Comparison of ENCODE assay signal across 21 cellular contexts in genomic region chr11:104610597-104610996, GRCh38.
DNase-seq lines count a peak whose midpoint lies in the region; ATAC-seq, FAIRE-seq and TF ChIP-seq lines count a peak whose summit lies in the region.
"Had no signal": no experiment of that assay in that cellular context is flagged by ENCODE, and none has a peak within 500 bp of the region (broad histone marks: within the 10 kb centered on the region; RNA-seq: fewer than 3 reads in every experiment).

No MANE protein-coding gene starts in this region.

- H2AK5ac ChIP-seq in IMR-90 (ENCODE audit: low read depth, low read length): no peak overlapping the region

- H3K9me3 ChIP-seq in A549 (no peaks in the 10 kb centered on the region), IMR-90 (ENCODE audit: control insufficient read depth, insufficient read depth, low read length) (no peaks in the 10 kb centered on the region), K562 (replicated peaks; ENCODE audit: control insufficient read depth, insufficient read depth, low read depth, low read length) (no peaks in the 10 kb centered on the region)
- H3K9me3 ChIP-seq: Caco-2 had no signal

- no peak overlapping the region for H3K18ac ChIP-seq in IMR-90 (ENCODE audit: low read depth, low read length)

- no peak overlapping the region for H2AK9ac ChIP-seq in IMR-90 (replicated peaks; ENCODE audit: low read depth, low read length, poor library complexity)

- CTCF ChIA-PET in A549 (lab: Yijun Ruan, JAX) (no interaction called here), IMR-90 (lab: Yijun Ruan, JAX) (no interaction called here), K562 (lab: Yijun Ruan, JAX; ENCODE audit: low intra/inter-chr PET ratio) (no interaction called here)

- BruUV-seq in IMR-90 (replicated peaks; lab: Mats Ljungman, UMichigan) (no TSS peak), K562 (replicated peaks; lab: Mats Ljungman, UMichigan) (no TSS peak)

- DNase-seq in A549 (ENCODE audit: low read depth in 1 of 2, low spot score in 1 of 2) (no peak), IMR-90 (no peak), K562 (ENCODE audit: extremely low read depth in 1 of 4, low spot score in 3 of 4) (no peak), HUDEP-2 (lab: John Stamatoyannopoulos, UW; ENCODE audit: unreplicated experiment in 76 of 76) (no peak)
- DNase-seq in activated CD8-positive, alpha-beta memory T cell treated with anti-CD3 and anti-CD28 coated beads, Interleukin-2, amount 50 U/mL, for 48 hours: no peak
- DNase-seq: 8988T; AML-193; Caco-2; Calu3; CD4-positive, alpha-beta T cell; CD8-positive, alpha-beta T cell; DMS79 treated with DMSO at 0.1 percent for 48 hours; GF-D8 had no signal

- in situ Hi-C loops in IMR-90 (cut with MboI; ENCODE audit: low sequenced_read_pairs) (no loop called here), K562 (cut with MboI) (no loop called here)

- H2BK20ac ChIP-seq in IMR-90 (ENCODE audit: low read depth, low read length): no peak overlapping the region

- H2BK5ac ChIP-seq in IMR-90 (ENCODE audit: low read depth, low read length, poor library complexity, severe bottlenecking): no peak overlapping the region

- H2AFZ ChIP-seq in IMR-90 (replicated peaks; ENCODE audit: low read length, poor library complexity) (no peak overlapping the region), K562 (ENCODE audit: low read depth, low read length) (no peak overlapping the region)

- no peak overlapping the region for H3K4ac ChIP-seq in IMR-90 (ENCODE audit: low read depth, low read length)

- intact Hi-C loops in IMR-90 (cut with micrococcal nuclease) (no loop called here), K562 (cut with micrococcal nuclease) (no loop called here)

- POLR2A ChIA-PET in A549 (lab: Yijun Ruan, JAX): no interaction called here
- POLR2A ChIA-PET in IMR-90 (lab: Charles Lee; ENCODE audit: unreplicated experiment): no interaction called here
- POLR2A ChIA-PET in K562 (lab: Yijun Ruan, JAX): no interaction called here

- no peak overlapping the region for H3K14ac ChIP-seq in IMR-90 (replicated peaks; ENCODE audit: low read depth, low read length)

- H2BK15ac ChIP-seq in IMR-90 (ENCODE audit: low read depth, low read length): no peak overlapping the region

- TF ChIP-seq CTCF in A549 (IDR thresholded peaks at IDR 0.05) (no peak), IMR-90 (conservative IDR thresholded peaks at IDR 0.05; ENCODE audit: low read depth, low read length) (no peak), K562 (IDR thresholded peaks at IDR 0.05 in 2 of 3, conservative IDR thresholded peaks at IDR 0.05 in 1 of 3; ENCODE audit: insufficient read depth in 2 of 3, low read depth in 1 of 3, low read length in 3 of 3) (no peak)

- ATAC-seq in A549: no peak
- no peak for ATAC-seq in IMR-90 (ENCODE audit: low read depth)
- no peak for ATAC-seq in K562
- ATAC-seq in GM21447 (IDR thresholded peaks at IDR 0.05; ENCODE audit: unreplicated experiment): no peak
- ATAC-seq: CD8-positive, alpha-beta T cell had no signal

- H3K23ac ChIP-seq in IMR-90 (ENCODE audit: low read depth, low read length): no peak overlapping the region

- H3K4me3 ChIP-seq in A549: no peak overlapping the region
- H3K4me3 ChIP-seq in IMR-90 (ENCODE audit: insufficient read depth, low read depth, low read length): no peak overlapping the region
- H3K4me3 ChIP-seq in K562: no peak overlapping the region
- H3K4me3 ChIP-seq: BLaER1 treated with 17β-estradiol and CSF1 and Interleukin-3, amounts not matched to agents 10 nM and 100 nM had no signal

- H4K8ac ChIP-seq in IMR-90 (ENCODE audit: low read depth in 2 of 2, low read length in 2 of 2): no peak overlapping the region

- H3K79me1 ChIP-seq in IMR-90 (ENCODE audit: low read depth in 1 of 2, low read length in 2 of 2): no peaks in the 10 kb centered on the region

- no peak overlapping the region for H4K5ac ChIP-seq in IMR-90 (ENCODE audit: low read depth, low read length)

- no peaks in the 10 kb centered on the region for H3K79me2 ChIP-seq in K562 (ENCODE audit: control insufficient read depth, insufficient read depth, low read length)

- no peak overlapping the region for H3K27ac ChIP-seq in A549
- H3K27ac ChIP-seq in IMR-90 (ENCODE audit: insufficient read depth, low read length): no peak overlapping the region
- no peak overlapping the region for H3K27ac ChIP-seq in K562 (ENCODE audit: extremely low read depth, low read depth, low read length)
- H3K27ac ChIP-seq: C4-2B had no signal

- TF ChIP-seq EP300 in A549 (IDR thresholded peaks at IDR 0.05) (no peak), K562 (IDR thresholded peaks at IDR 0.05; ENCODE audit: low read length) (no peak)

- TF ChIP-seq POLR2A in A549 (IDR thresholded peaks at IDR 0.05; ENCODE audit: low read length) (no peak), IMR-90 (IDR thresholded peaks at IDR 0.05; ENCODE audit: low read depth, low read length) (no peak), K562 (conservative IDR thresholded peaks at IDR 0.05) (no peak)

- WGBS in A549 (ENCODE audit: missing lambda C conversion rate): 29% methylated on average over 3 of the region's 3 CpGs
- no CpG with 5 or more reads among the region's 3 CpGs for WGBS in IMR-90 (ENCODE audit: extremely low coverage in 2 of 2, insufficient read length in 1 of 2), 2 experiments
- WGBS in K562 (ENCODE audit: insufficient coverage, low coverage, missing lambda C conversion rate): 0% methylated on average over 3 of the region's 3 CpGs

- H3K56ac ChIP-seq in IMR-90 (ENCODE audit: extremely low read depth, insufficient read depth, low read length): no peak overlapping the region

- H3K4me1 ChIP-seq in A549: no peaks in the 10 kb centered on the region
- H3K4me1 ChIP-seq in IMR-90 (ENCODE audit: control insufficient read depth, insufficient read depth, low read length): no peaks in the 10 kb centered on the region
- no peaks in the 10 kb centered on the region for H3K4me1 ChIP-seq in K562 (replicated peaks in 1 of 2; ENCODE audit: control insufficient read depth in 2 of 2, insufficient read depth in 2 of 2, low read length in 2 of 2)

- H3K4me2 ChIP-seq in A549 (no peak overlapping the region), IMR-90 (ENCODE audit: low read depth, low read length) (no peak overlapping the region), K562 (ENCODE audit: insufficient read depth, low read length) (no peak overlapping the region)

- H3K9ac ChIP-seq in IMR-90 (ENCODE audit: low read depth, low read length) (no peak overlapping the region), K562 (ENCODE audit: insufficient read depth in 1 of 2, low read depth in 2 of 2, low read length in 2 of 2) (no peak overlapping the region)
- H3K9ac ChIP-seq: BLaER1 treated with 17β-estradiol and CSF1 and Interleukin-3, amounts not matched to agents 10 nM and 100 nM had no signal

- H2BK120ac ChIP-seq in IMR-90 (ENCODE audit: low read depth, low read length): no peak overlapping the region

- FAIRE-seq in A549 (lab: Jason Lieb, UNC) (no peak), K562 (lab: Jason Lieb, UNC) (no peak)
- FAIRE-seq: A204.1, D721Med, G401.6, GM12891, GM19239 had no signal

- dilution Hi-C loops in IMR-90 (cut with HindIII; ENCODE audit: low sequenced_read_pairs, unreplicated experiment): no loop called here

- H3K27me3 ChIP-seq in IMR-90 (ENCODE audit: control insufficient read depth, insufficient read depth, low read length) (no peaks in the 10 kb centered on the region), K562 (ENCODE audit: control insufficient read depth in 2 of 2, insufficient read depth in 2 of 2, low read length in 2 of 2) (no peaks in the 10 kb centered on the region)
- H3K27me3 ChIP-seq: BLaER1 treated with 17β-estradiol and CSF1 and Interleukin-3, amounts not matched to agents 10 nM and 100 nM had no signal

- no peak overlapping the region for H4K91ac ChIP-seq in IMR-90 (ENCODE audit: insufficient read depth, low read depth, low read length)

- H3K36me3 ChIP-seq in IMR-90 (ENCODE audit: control insufficient read depth, insufficient read depth, low read length): no peaks in the 10 kb centered on the region
- no peaks in the 10 kb centered on the region for H3K36me3 ChIP-seq in K562 (ENCODE audit: control insufficient read depth, insufficient read depth, low read length)
- H3K36me3 ChIP-seq: BLaER1 treated with 17β-estradiol and CSF1 and Interleukin-3, amounts not matched to agents 10 nM and 100 nM had no signal

- no peaks in the 10 kb centered on the region for H4K20me1 ChIP-seq in IMR-90 (ENCODE audit: insufficient read depth, low read length)
- no peaks in the 10 kb centered on the region for H4K20me1 ChIP-seq in K562 (replicated peaks; ENCODE audit: control insufficient read depth, insufficient read depth, low read length)
- H4K20me1 ChIP-seq: BLaER1 treated with 17β-estradiol and CSF1 and Interleukin-3, amounts not matched to agents 10 nM and 100 nM had no signal

- TF ChIP-seq RAD21 in A549 (conservative IDR thresholded peaks at IDR 0.05 in 1 of 2, IDR thresholded peaks at IDR 0.05 in 1 of 2): no peak
- TF ChIP-seq RAD21 in IMR-90 (IDR thresholded peaks at IDR 0.05; ENCODE audit: low read length): no peak
- TF ChIP-seq RAD21 in K562 (CRISPR knock-in tag; conservative IDR thresholded peaks at IDR 0.05 in 1 of 2, IDR thresholded peaks at IDR 0.05 in 1 of 2): no peak

- H3K9me1 ChIP-seq in IMR-90 (ENCODE audit: insufficient read depth, low read length) (no peaks in the 10 kb centered on the region), K562 (ENCODE audit: control insufficient read depth, insufficient read depth, low read length) (no peaks in the 10 kb centered on the region)

TF ChIP-seq in A549, 52 proteins besides CTCF, POLR2A, EP300 and RAD21 (continues in another document):
- peak; percentile 26 for TF ChIP-seq MAFK (IDR thresholded peaks at IDR 0.05; ENCODE audit: partially characterized antibody)
- no peak for TF ChIP-seq ZFP36 (IDR thresholded peaks at IDR 0.05; ENCODE audit: borderline replicate concordance, partially characterized antibody)

TF ChIP-seq in IMR-90, 13 proteins besides CTCF, POLR2A, EP300 and RAD21 (continues in another document):
- TF ChIP-seq SMC3 (IDR thresholded peaks at IDR 0.05; ENCODE audit: low read depth, low read length): no peak
- no peak for TF ChIP-seq USF2 (IDR thresholded peaks at IDR 0.05; ENCODE audit: low read depth, low read length)

TF ChIP-seq in K562, 482 proteins besides CTCF, POLR2A, EP300 and RAD21:
- TF ChIP-seq ZNF316 (IDR thresholded peaks at IDR 0.05) (peak; percentile 24; the same call in 1 of the 2 replicates), RFX1 (IDR thresholded peaks at IDR 0.05) (no peak)

Comparison
In these comparisons a context has a peak if more than half of its experiments do, and no peak if none do; other contexts are left out.
1. Of the 35 proteins assayed by ChIP-seq in both K562 and A549: peak only in K562: none; only in A549: MAFK; in both: none; in neither: 34.